18 cellular contexts compared by ENCODE assay signal in the genomic region with DNA sequence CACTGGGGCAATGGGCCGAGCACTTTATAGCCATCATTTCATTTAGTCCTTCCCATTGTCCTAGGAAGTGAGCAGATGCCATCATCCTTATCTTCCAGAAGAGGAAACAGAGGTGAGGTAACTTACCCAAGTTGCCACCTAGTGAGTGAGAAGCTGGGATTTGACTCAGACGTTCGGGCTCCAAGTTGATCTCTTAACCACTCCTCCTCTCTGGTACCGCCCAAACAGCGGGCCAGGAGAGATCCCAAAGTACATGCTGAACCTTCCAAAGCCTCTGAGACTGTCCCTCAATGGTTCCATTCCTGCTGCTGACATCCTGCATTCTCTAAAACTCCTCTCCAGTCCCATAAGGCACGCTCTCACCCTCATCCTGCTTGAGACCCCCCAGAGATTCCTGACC. TPM values are rescaled to one million over a fixed set of nuclear protein-coding genes. Genes with fewer than 3 reads are reported as not detected.
DNase-seq lines count a peak whose midpoint lies in the region; ATAC-seq and TF ChIP-seq lines count a peak whose summit lies in the region.
"Had no signal": no experiment of that assay in that cellular context is flagged by ENCODE, and none has a peak within 500 bp of the region (broad histone marks: within the 10 kb centered on the region; RNA-seq: fewer than 3 reads in every experiment).

No MANE protein-coding gene starts in this region.

- no peak for TF ChIP-seq CTCF in colonic mucosa (IDR thresholded peaks at IDR 0.05)

- ATAC-seq in right cardiac atrium (no peak), GM18519 (IDR thresholded peaks at IDR 0.05; ENCODE audit: low FRiP score, unreplicated experiment) (no peak)
- ATAC-seq: CD8-positive, alpha-beta T cell; GM12878; HCT116 had no signal

- 77% methylated on average over 6 of the region's 6 CpGs for WGBS in right cardiac atrium

- no peaks in the 10 kb centered on the region for H3K4me1 ChIP-seq in right cardiac atrium (ENCODE audit: control insufficient read depth, insufficient read depth, low read length)
- H3K4me1 ChIP-seq in colonic mucosa = no peaks in the 10 kb centered on the region

- H3K27ac ChIP-seq in right cardiac atrium (ENCODE audit: low read length) (no peak overlapping the region), colonic mucosa (no peak overlapping the region)
- H3K27ac ChIP-seq: BLaER1 treated with 17β-estradiol and CSF1 and Interleukin-3, amounts not matched to agents 10 nM and 100 nM; HL-60 had no signal

- no peaks in the 10 kb centered on the region for H3K36me3 ChIP-seq in colonic mucosa
- H3K36me3 ChIP-seq: BLaER1 treated with 17β-estradiol and CSF1 and Interleukin-3, amounts not matched to agents 10 nM and 100 nM had no signal

- intact Hi-C loops in cardiac septum (cut with DNase I) (no loop called here), right cardiac atrium (cut with DNase I) (no loop called here), colonic mucosa (cut with DNase I) (no loop called here), posterior vena cava (cut with DNase I) (no loop called here)

- no peaks in the 10 kb centered on the region for H3K27me3 ChIP-seq in right cardiac atrium (ENCODE audit: control insufficient read depth, insufficient read depth)
- H3K27me3 ChIP-seq in colonic mucosa = no peaks in the 10 kb centered on the region
- H3K27me3 ChIP-seq: BLaER1 treated with 17β-estradiol and CSF1 and Interleukin-3, amounts not matched to agents 10 nM and 100 nM had no signal

- H3K9ac ChIP-seq in colonic mucosa (ENCODE audit: low read depth in 2 of 2, low read length in 2 of 2) = no peak overlapping the region
- H3K9ac ChIP-seq: BLaER1 treated with 17β-estradiol and CSF1 and Interleukin-3, amounts not matched to agents 10 nM and 100 nM had no signal

- H3K4me3 ChIP-seq in right cardiac atrium (ENCODE audit: low read length) (no peak overlapping the region), colonic mucosa (no peak overlapping the region)
- H3K4me3 ChIP-seq: BLaER1 treated with 17β-estradiol and CSF1 and Interleukin-3, amounts not matched to agents 10 nM and 100 nM; GM12878 had no signal

- H3K9me3 ChIP-seq in right cardiac atrium (ENCODE audit: control insufficient read depth, low read length) (no peaks in the 10 kb centered on the region), colonic mucosa (no peaks in the 10 kb centered on the region)

- DNase-seq in cardiac septum (ENCODE audit: low spot score) (peak; percentile 54), right cardiac atrium (no peak), colonic mucosa (peak; percentile 7), islet precursor cell (peak; percentile 17), posterior vena cava (ENCODE audit: low spot score) (peak; percentile 66), Kasumi-1 (lab: John Stamatoyannopoulos, UW) (no peak), NCI-H187 treated with DMSO at 0.1 percent for 48 hours (lab: John Stamatoyannopoulos, UW) (no peak)
- DNase-seq: Calu3; CD8-positive, alpha-beta T cell; DMS79 treated with DMSO at 0.1 percent for 48 hours; GOT3; H7; HFFc6 had no signal

RNA-seq across cellular contexts. Expression of a gene that starts 56.2 kb away (rescaled TPM):
- total RNA-seq in cardiac septum (38.6 TPM), right cardiac atrium (10 to 100 TPM; 19.4 to 27.7 (median 24.6) TPM), colonic mucosa (10 to 100 TPM in 1 of 2 donors, 1 to 10 TPM in 1; 6.1 to 12.0 TPM), posterior vena cava (10 to 100 TPM; 12.3 to 14.7 TPM)
- polyA plus RNA-seq in right cardiac atrium = 22.4 TPM

Comparison
In these comparisons a context has a peak if more than half of its experiments do, and no peak if none do; other contexts are left out.
1. DNase-seq: peak in cardiac septum (single experiment), colonic mucosa (single experiment), islet precursor cell (single experiment) and posterior vena cava (single experiment); none in right cardiac atrium (0 of 3), Kasumi-1 (0 of 2) and NCI-H187 treated with DMSO at 0.1 percent for 48 hours (single experiment).